1 cellular context compared by ENCODE assay signal in genomic region chr6:3209114-3210023, GRCh38.
A peak's percentile ranks its signal among the peaks of the same experiment; 100 is the strongest.
TF ChIP-seq lines count a peak whose summit lies in the region.

No MANE protein-coding gene starts in this region.

TF ChIP-seq in HepG2, 621 proteins besides CTCF, POLR2A, EP300 and RAD21 (continued from another document):
- no peak for TF ChIP-seq BCLAF1 (IDR thresholded peaks at IDR 0.05)
- TF ChIP-seq MXI1 (IDR thresholded peaks at IDR 0.05; ENCODE audit: borderline replicate concordance, low read depth, low read length) = peak; percentile 63; the same call in 2 of the 3 replicates
- TF ChIP-seq HOMEZ (CRISPR knock-in tag; IDR thresholded peaks at IDR 0.05; ENCODE audit: low read depth) = no peak
- no peak for TF ChIP-seq TFDP1 (CRISPR knock-in tag; IDR thresholded peaks at IDR 0.05; ENCODE audit: borderline replicate concordance)
- TF ChIP-seq DR1 (CRISPR knock-in tag; IDR thresholded peaks at IDR 0.05) = no peak
- no peak for TF ChIP-seq ZNF264 (CRISPR knock-in tag; IDR thresholded peaks at IDR 0.05)
- TF ChIP-seq, protein P1, sequence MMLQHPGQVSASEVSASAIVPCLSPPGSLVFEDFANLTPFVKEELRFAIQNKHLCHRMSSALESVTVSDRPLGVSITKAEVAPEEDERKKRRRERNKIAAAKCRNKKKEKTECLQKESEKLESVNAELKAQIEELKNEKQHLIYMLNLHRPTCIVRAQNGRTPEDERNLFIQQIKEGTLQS (CRISPR knock-in tag; IDR thresholded peaks at IDR 0.05) = peak; percentile 22; the same call in 1 of the 2 replicates
- no peak for TF ChIP-seq KDM3A (CRISPR knock-in tag; IDR thresholded peaks at IDR 0.05; ENCODE audit: low read depth)
- no peak for TF ChIP-seq ZNF10 (CRISPR knock-in tag; IDR thresholded peaks at IDR 0.05; ENCODE audit: borderline replicate concordance, low read depth)
- no peak for TF ChIP-seq HMGXB4 (CRISPR knock-in tag; IDR thresholded peaks at IDR 0.05; ENCODE audit: borderline replicate concordance in 1 of 2, low read depth in 1 of 2)
- TF ChIP-seq THAP9 (CRISPR knock-in tag; IDR thresholded peaks at IDR 0.05; ENCODE audit: borderline replicate concordance) = no peak
- TF ChIP-seq ZNF431 (CRISPR knock-in tag; IDR thresholded peaks at IDR 0.05; ENCODE audit: borderline replicate concordance, low read depth) = no peak
- TF ChIP-seq ONECUT2 (CRISPR knock-in tag; IDR thresholded peaks at IDR 0.05) = no peak
- no peak for TF ChIP-seq RBM39 (IDR thresholded peaks at IDR 0.05; ENCODE audit: low read depth, low read length, poor library complexity, severe bottlenecking)
- TF ChIP-seq, protein P2, sequence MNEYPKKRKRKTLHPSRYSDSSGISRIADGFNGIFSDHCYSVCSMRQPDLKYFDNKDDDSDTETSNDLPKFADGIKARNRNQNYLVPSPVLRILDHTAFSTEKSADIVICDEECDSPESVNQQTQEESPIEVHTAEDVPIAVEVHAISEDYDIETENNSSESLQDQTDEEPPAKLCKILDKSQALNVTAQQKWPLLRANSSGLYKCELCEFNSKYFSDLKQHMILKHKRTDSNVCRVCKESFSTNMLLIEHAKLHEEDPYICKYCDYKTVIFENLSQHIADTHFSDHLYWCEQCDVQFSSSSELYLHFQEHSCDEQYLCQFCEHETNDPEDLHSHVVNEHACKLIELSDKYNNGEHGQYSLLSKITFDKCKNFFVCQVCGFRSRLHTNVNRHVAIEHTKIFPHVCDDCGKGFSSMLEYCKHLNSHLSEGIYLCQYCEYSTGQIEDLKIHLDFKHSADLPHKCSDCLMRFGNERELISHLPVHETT (CRISPR knock-in tag; conservative IDR thresholded peaks at IDR 0.05) = no peak
- TF ChIP-seq IKZF1 (IDR thresholded peaks at IDR 0.05) = no peak
- TF ChIP-seq POGZ (CRISPR knock-in tag; IDR thresholded peaks at IDR 0.05) = no peak
- TF ChIP-seq HHEX (CRISPR knock-in tag; IDR thresholded peaks at IDR 0.05) = no peak
- no peak for TF ChIP-seq SRSF4 (IDR thresholded peaks at IDR 0.05; ENCODE audit: low read depth, low read length, poor library complexity, severe bottlenecking)
- TF ChIP-seq IRX3 (CRISPR knock-in tag; IDR thresholded peaks at IDR 0.05; ENCODE audit: borderline replicate concordance, low read depth) = no peak
- TF ChIP-seq, protein P3, sequence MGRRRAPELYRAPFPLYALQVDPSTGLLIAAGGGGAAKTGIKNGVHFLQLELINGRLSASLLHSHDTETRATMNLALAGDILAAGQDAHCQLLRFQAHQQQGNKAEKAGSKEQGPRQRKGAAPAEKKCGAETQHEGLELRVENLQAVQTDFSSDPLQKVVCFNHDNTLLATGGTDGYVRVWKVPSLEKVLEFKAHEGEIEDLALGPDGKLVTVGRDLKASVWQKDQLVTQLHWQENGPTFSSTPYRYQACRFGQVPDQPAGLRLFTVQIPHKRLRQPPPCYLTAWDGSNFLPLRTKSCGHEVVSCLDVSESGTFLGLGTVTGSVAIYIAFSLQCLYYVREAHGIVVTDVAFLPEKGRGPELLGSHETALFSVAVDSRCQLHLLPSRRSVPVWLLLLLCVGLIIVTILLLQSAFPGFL (CRISPR knock-in tag; IDR thresholded peaks at IDR 0.05) = no peak
- no peak for TF ChIP-seq ZBTB43 (CRISPR knock-in tag; conservative IDR thresholded peaks at IDR 0.05)
- no peak for TF ChIP-seq ZSCAN22 (CRISPR knock-in tag; IDR thresholded peaks at IDR 0.05)
- TF ChIP-seq MLX (CRISPR knock-in tag; IDR thresholded peaks at IDR 0.05) = no peak
TF ChIP-seq in HepG2: peak in this region for 42.
